Comparison of ENCODE assay signal across 8 cellular contexts in the genomic region with DNA sequence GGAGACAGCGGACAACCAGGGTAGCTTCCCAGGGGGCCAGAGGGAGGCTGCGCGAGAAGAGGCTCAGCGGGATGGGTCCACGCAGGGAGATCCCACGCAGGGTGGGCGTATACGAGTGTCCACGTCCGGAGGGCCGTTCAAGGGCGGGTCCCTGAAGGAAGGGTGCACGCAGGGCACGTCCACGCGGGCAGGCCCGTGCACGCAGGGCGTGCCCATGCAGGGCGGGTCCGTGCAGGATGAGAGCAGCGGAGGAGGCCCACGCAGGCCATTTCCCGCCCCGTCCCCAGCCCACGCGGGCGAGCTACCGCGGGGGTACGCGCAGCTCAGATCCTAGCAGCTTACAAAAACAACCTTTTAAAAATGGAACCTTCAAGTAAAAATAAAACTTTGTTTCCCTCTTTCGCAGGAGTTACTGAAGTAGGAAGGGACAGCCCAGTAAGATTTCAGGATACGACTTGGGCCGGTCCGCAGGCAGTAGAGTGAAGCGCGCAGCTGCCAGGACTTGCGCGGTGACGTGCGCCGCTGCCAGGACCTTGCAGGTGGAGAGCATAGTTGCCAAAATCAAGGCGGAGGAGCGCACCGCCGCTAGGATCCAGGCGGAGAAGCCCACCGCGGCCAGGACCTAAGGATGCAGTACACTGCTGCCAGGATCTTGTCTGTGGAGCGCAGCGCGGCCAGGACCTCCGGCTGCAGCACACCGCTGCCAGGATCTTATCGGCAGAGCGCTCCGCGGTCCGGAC. TPM values are rescaled to one million over a fixed set of nuclear protein-coding genes. Genes with fewer than 3 reads are reported as not detected.
DNase-seq lines count a peak whose midpoint lies in the region; ATAC-seq, FAIRE-seq and TF ChIP-seq lines count a peak whose summit lies in the region.

No MANE protein-coding gene starts in this region.

- H3K27me3 ChIP-seq in ACC112 (ENCODE audit: insufficient read depth, low read length) (0 out of 2 replicates have a peak, but pooled peaks cover 3% of the 10 kb centered on the region), bronchial epithelial cell (ENCODE audit: control insufficient read depth, insufficient read depth, low read length) (no peaks in the 10 kb centered on the region)

- TF ChIP-seq POLR2A in GM18526 (IDR thresholded peaks at IDR 0.05; ENCODE audit: extremely low read depth, insufficient read length): peak; percentile 58

- H3K79me2 ChIP-seq in ACC112 (ENCODE audit: control insufficient read depth, insufficient read depth, low read length, unreplicated experiment): peaks cover 30% of the 10 kb centered on the region

- H3K4me1 ChIP-seq in ACC112 (ENCODE audit: control insufficient read depth, insufficient read depth, low read length, unreplicated experiment): peaks cover 32% of the 10 kb centered on the region

- peak; percentile 54 for ATAC-seq in HG03064 (IDR thresholded peaks at IDR 0.05; ENCODE audit: low read depth, unreplicated experiment)

- H3K36me3 ChIP-seq in ACC112 (ENCODE audit: insufficient read depth, low read length) (peaks cover 14% of the 10 kb centered on the region; the same call in 1 of the 2 replicates), bronchial epithelial cell (ENCODE audit: control insufficient read depth, insufficient read depth, low read length) (peaks cover 15% of the 10 kb centered on the region)

- H2AFZ ChIP-seq in ACC112 (ENCODE audit: low read length, unreplicated experiment): peak overlapping the region; percentile 94

- peak; percentile 82 for DNase-seq in NCI-H2196 (lab: John Stamatoyannopoulos, UW; ENCODE audit: unreplicated experiment)
- DNase-seq in bronchial epithelial cell (ENCODE audit: low read depth): peak; percentile 75
- DNase-seq in iris pigment epithelial cell (ENCODE audit: low read depth): peak; percentile 93
- peak; percentile 47 to 68 (median 63) for DNase-seq in stimulated activated CD4-positive, alpha-beta T cell treated with anti-CD3 and anti-CD28 coated beads, Interleukin-12 subunit alpha, Interleukin-12 subunit beta, amount 100 ng/mL, for 48 hours (ENCODE audit: low read depth in 2 of 3, low spot score in 1 of 3)

- no peak for TF ChIP-seq CTCF in WI38 (IDR thresholded peaks at IDR 0.05; ENCODE audit: low read depth, low read length)
- TF ChIP-seq CTCF in bronchial epithelial cell (IDR thresholded peaks at IDR 0.05; ENCODE audit: insufficient read depth, low read length, severe bottlenecking): no peak

- peak overlapping the region; percentile 97 for H3K27ac ChIP-seq in ACC112 (ENCODE audit: low read depth, low read length)

- H3K4me3 ChIP-seq in ACC112 (ENCODE audit: low read depth, low read length): peak overlapping the region; percentile 96
- peak overlapping the region; percentile 82 for H3K4me3 ChIP-seq in WI38 (ENCODE audit: low read depth, low read length)
- H3K4me3 ChIP-seq in bronchial epithelial cell (ENCODE audit: low read depth, low read length): peak overlapping the region; percentile 87

- no peak for FAIRE-seq in bronchial epithelial cell (lab: Jason Lieb, UNC)

RNA-seq across cellular contexts. Expression of a gene that starts 0.4 kb away (rescaled TPM):
- total RNA-seq in bronchial epithelial cell: 147 and 179 TPM in 2 replicates

Comparison
In these comparisons a context has a peak if more than half of its experiments do, and no peak if none do; other contexts are left out.
1. Peak in every context shown above with its lines: DNase-seq, ATAC-seq, H3K4me3 ChIP-seq and H3K27ac ChIP-seq.